ENCODE assay signal across 13 cellular contexts in the genomic region with DNA sequence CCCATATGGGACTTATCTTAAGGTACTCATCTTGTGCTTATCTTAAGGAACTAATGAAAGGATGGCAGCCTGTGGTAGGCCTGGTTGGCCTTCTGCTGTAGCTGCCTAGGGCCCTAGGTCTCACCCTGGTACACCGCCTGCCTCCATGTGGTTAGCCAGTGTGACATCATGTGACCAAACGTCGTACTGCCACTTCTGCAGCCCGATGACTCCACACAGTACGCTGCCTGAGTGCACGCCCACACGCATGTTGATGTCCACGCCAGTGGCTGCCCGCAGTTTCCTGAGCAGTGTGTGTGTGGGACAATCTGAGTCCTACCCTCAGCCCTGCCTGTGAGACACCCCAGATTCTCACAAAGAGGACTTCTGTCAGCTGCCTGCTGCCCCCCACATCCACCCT. TPM values are rescaled to one million over a fixed set of nuclear protein-coding genes. Genes with fewer than 3 reads are reported as not detected.
A peak's percentile ranks its signal among the peaks of the same experiment; 100 is the strongest.
DNase-seq lines count a peak whose midpoint lies in the region; ATAC-seq and TF ChIP-seq lines count a peak whose summit lies in the region.
"Had no signal": no experiment of that assay in that cellular context is flagged by ENCODE, and none has a peak within 500 bp of the region (broad histone marks: within the 10 kb centered on the region; RNA-seq: fewer than 3 reads in every experiment).

No MANE protein-coding gene starts in this region.

- H3K27ac ChIP-seq in left ventricle myocardium inferior (replicated peaks) (no peak overlapping the region), left lung (peak overlapping the region in 1 of 2 donors; percentile 69), testis (no peak overlapping the region), esophagus squamous epithelium (peak overlapping the region in 2 of 4 donors; percentile 18 to 32)
- H3K27ac ChIP-seq: gastrocnemius medialis had no signal

- DNase-seq in Right ventricle myocardium inferior (ENCODE audit: missing footprints), result peak; percentile 88
- no peak for DNase-seq in left ventricle myocardium inferior
- DNase-seq in activated T-cell treated with anti-CD3 and anti-CD28 coated beads, Interleukin-2, amount 50 U/mL, for 1 hour, result peak; percentile 53
- DNase-seq in left lung, result peak; percentile 87 to 92
- peak; percentile 46 for DNase-seq in testis
- no peak for DNase-seq in esophagus squamous epithelium (lab: John Stamatoyannopoulos, UW)
- no peak for DNase-seq in DMS 273 (lab: John Stamatoyannopoulos, UW; ENCODE audit: unreplicated experiment)
- DNase-seq: ACHN, naive B cell, NCI-H345, T1000 had no signal

- intact Hi-C loops in Right ventricle myocardium inferior (cut with DNase I), result no loop called here
- intact Hi-C loops in left ventricle myocardium inferior (cut with micrococcal nuclease), result loop anchor here (5.0 kb wide), 1 partner anchor 108 kb away; no protein-coding TSS in a partner anchor
- intact Hi-C loops in left lung (cut with DNase I), result loop anchor here (5.0 to 10.0 kb wide), 3 partner anchors 103 to 345 kb away; no protein-coding TSS in a partner anchor
- intact Hi-C loops in testis (cut with DNase I; ENCODE audit: low total_unique reads), result loop anchor here (5.0 kb wide), 1 partner anchor 103 kb away; no protein-coding TSS in a partner anchor
- intact Hi-C loops in esophagus squamous epithelium (cut with DNase I), result loop anchor here (5.0 kb wide), 1 partner anchor 103 kb away; no protein-coding TSS in a partner anchor

- TF ChIP-seq CTCF in left ventricle myocardium inferior (IDR thresholded peaks at IDR 0.05; ENCODE audit: borderline replicate concordance), result no peak
- no peak for TF ChIP-seq CTCF in left lung (IDR thresholded peaks at IDR 0.05)
- no peak for TF ChIP-seq CTCF in testis (IDR thresholded peaks at IDR 0.05)
- TF ChIP-seq CTCF in esophagus squamous epithelium (IDR thresholded peaks at IDR 0.05), result no peak

- ATAC-seq in Right ventricle myocardium inferior, result peak; percentile 13
- peak; percentile 9 for ATAC-seq in left lung
- no peak for ATAC-seq in GM19324 (IDR thresholded peaks at IDR 0.05; ENCODE audit: low FRiP score, unreplicated experiment)
- ATAC-seq: gastrocnemius medialis had no signal

- WGBS in testis, 2 donors, result 81 to 95% methylated on average over 8 to 9 of the region's 9 CpGs
- 62% methylated on average over 5 of the region's 9 CpGs; no CpG with 5 or more reads in 1 of the 2 donors for WGBS in esophagus squamous epithelium, 2 donors

- TF ChIP-seq POLR2A in testis (IDR thresholded peaks at IDR 0.05) (no peak), esophagus squamous epithelium (IDR thresholded peaks at IDR 0.05) (peak in 1 of 4 donors; percentile 18)

- H3K36me3 ChIP-seq in left ventricle myocardium inferior (peaks cover 16% of the 10 kb centered on the region), left lung (peaks cover 0 to 4% of the 10 kb centered on the region in 2 donors), testis (ENCODE audit: low read depth, missing control alignments) (no peaks in the 10 kb centered on the region), esophagus squamous epithelium (no peaks in the 10 kb centered on the region)
- H3K36me3 ChIP-seq: gastrocnemius medialis had no signal

- H3K4me3 ChIP-seq in left ventricle myocardium inferior (no peak overlapping the region), left lung (no peak overlapping the region), testis (no peak overlapping the region), esophagus squamous epithelium (no peak overlapping the region)
- H3K4me3 ChIP-seq: gastrocnemius medialis had no signal

- H3K9me3 ChIP-seq in left ventricle myocardium inferior (replicated peaks) (no peaks in the 10 kb centered on the region), left lung (no peaks in the 10 kb centered on the region), testis (no peaks in the 10 kb centered on the region), esophagus squamous epithelium (no peaks in the 10 kb centered on the region)
- H3K9me3 ChIP-seq: gastrocnemius medialis had no signal

- H3K27me3 ChIP-seq in left ventricle myocardium inferior (ENCODE audit: low read depth), result peaks cover 24% of the 10 kb centered on the region
- peaks cover 4 to 16% of the 10 kb centered on the region in 2 donors for H3K27me3 ChIP-seq in left lung
- no peaks in the 10 kb centered on the region for H3K27me3 ChIP-seq in testis
- H3K27me3 ChIP-seq in esophagus squamous epithelium, result peaks cover 0 to 25% (median 5%) of the 10 kb centered on the region in 4 donors

- H3K4me1 ChIP-seq in left ventricle myocardium inferior, result peaks cover 27% of the 10 kb centered on the region
- peaks cover 23 to 81% of the 10 kb centered on the region in 2 donors for H3K4me1 ChIP-seq in left lung
- H3K4me1 ChIP-seq in testis, result peaks cover 16% of the 10 kb centered on the region
- H3K4me1 ChIP-seq in esophagus squamous epithelium, result peaks cover 17 to 64% (median 31%) of the 10 kb centered on the region in 3 donors

RNA-seq across cellular contexts. Expression of gene ADCY4, which starts 5.1 kb away (rescaled TPM):
- total RNA-seq in Right ventricle myocardium inferior (27.3 TPM), left ventricle myocardium inferior (26.6 TPM), left lung (10 to 100 TPM; 38.2 to 45.2 TPM), testis (10 to 100 TPM; 13.9 to 23.1 TPM), esophagus squamous epithelium (10 to 100 TPM in 2 of 4 donors, 1 to 10 TPM in 2; 3.1 to 23.1 (median 11.7) TPM)
- 10.0 TPM for polyA plus RNA-seq in testis (ENCODE audit: insufficient read depth, low read depth, low replicate concordance)

RNA-seq across cellular contexts. Expression of gene RIPK3, which starts 10.1 kb away (rescaled TPM):
- total RNA-seq in Right ventricle myocardium inferior (4.2 TPM), left ventricle myocardium inferior (3.6 TPM), left lung (10 to 100 TPM; 16.1 to 26.3 TPM), testis (10 to 100 TPM in 1 of 2 donors, 1 to 10 TPM in 1; 3.2 to 11.3 TPM), esophagus squamous epithelium (10 to 100 TPM; 10.3 to 21.4 (median 12.7) TPM)
- polyA plus RNA-seq in testis (ENCODE audit: insufficient read depth, low read depth, low replicate concordance), result 2.8 TPM

RNA-seq across cellular contexts. Expression of gene LTB4R, which starts 18.4 kb away (rescaled TPM):
- total RNA-seq in Right ventricle myocardium inferior (2.1 TPM), left ventricle myocardium inferior (1.8 TPM), left lung (10 to 100 TPM in 1 of 2 donors, 1 to 10 TPM in 1; 5.9 to 26.1 TPM), testis (10 to 100 TPM; 10.3 to 10.9 TPM), esophagus squamous epithelium (10 to 100 TPM; 47.9 to 99.9 (median 85.4) TPM)
- polyA plus RNA-seq in testis (ENCODE audit: insufficient read depth, low read depth, low replicate concordance), result 5.5 TPM

RNA-seq across cellular contexts. Expression of gene LTB4R2, which starts 19.8 kb away (rescaled TPM):
- total RNA-seq in Right ventricle myocardium inferior, result 0.57 TPM
- total RNA-seq in left ventricle myocardium inferior, result 0.71 TPM
- total RNA-seq in left lung, result 1 to 10 TPM; 4.5 to 6.3 TPM
- total RNA-seq in testis, result 10 to 100 TPM; 23.4 to 28.1 TPM
- polyA plus RNA-seq in testis (ENCODE audit: insufficient read depth, low read depth, low replicate concordance), result 4.2 TPM
- 100 to 1,000 TPM in 3 of 4 donors, 10 to 100 TPM in 1; 66.0 to 169 (median 123) TPM for total RNA-seq in esophagus squamous epithelium

RNA-seq across cellular contexts. Expression of gene CIDEB, which starts 22.0 kb away (rescaled TPM):
- total RNA-seq in Right ventricle myocardium inferior, result 4.3 TPM
- 3.1 TPM for total RNA-seq in left ventricle myocardium inferior
- total RNA-seq in left lung, result 10 to 100 TPM in 1 of 2 donors, 1 to 10 TPM in 1; 9.2 to 22.7 TPM
- total RNA-seq in testis, result 1 to 10 TPM; 3.8 to 6.6 TPM
- 7.0 TPM for polyA plus RNA-seq in testis (ENCODE audit: insufficient read depth, low read depth, low replicate concordance)
- total RNA-seq in esophagus squamous epithelium, result 10 to 100 TPM; 18.3 to 41.4 (median 30.4) TPM

Comparison
In these comparisons a context has a peak if more than half of its experiments do, and no peak if none do; other contexts are left out.
1. DNase-seq: peak in Right ventricle myocardium inferior (single experiment), activated T-cell treated with anti-CD3 and anti-CD28 coated beads, Interleukin-2, amount 50 U/mL, for 1 hour (single experiment), left lung (2 of 2) and testis (single experiment); none in left ventricle myocardium inferior (single experiment), esophagus squamous epithelium (single experiment) and DMS 273 (single experiment).